Comparison of ENCODE assay signal across 24 cellular contexts in the genomic region with DNA sequence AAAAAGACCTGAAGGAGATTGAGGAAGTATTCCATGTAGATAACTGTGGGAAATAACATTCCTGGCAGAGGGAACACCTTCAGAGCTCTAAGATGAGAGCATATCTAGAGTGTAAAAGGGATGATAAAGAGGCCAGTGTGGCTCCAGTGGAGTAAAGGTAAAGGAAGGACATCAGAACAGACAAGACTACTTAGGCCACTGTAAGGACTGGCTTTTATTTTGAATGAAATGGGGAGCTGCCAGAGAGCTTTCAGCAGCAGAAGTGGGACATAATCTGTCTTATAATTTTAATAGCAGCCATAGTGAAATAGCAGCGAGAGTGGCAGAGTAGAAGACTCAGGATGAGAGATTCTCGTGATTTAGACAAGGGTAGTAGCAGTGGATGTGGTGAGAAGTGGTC.
A peak's percentile ranks its signal among the peaks of the same experiment; 100 is the strongest.
DNase-seq lines count a peak whose midpoint lies in the region; ATAC-seq, FAIRE-seq and TF ChIP-seq lines count a peak whose summit lies in the region.
"Had no signal": no experiment of that assay in that cellular context is flagged by ENCODE, and none has a peak within 500 bp of the region (broad histone marks: within the 10 kb centered on the region; RNA-seq: fewer than 3 reads in every experiment).

No MANE protein-coding gene starts in this region.

- H3K4me1 ChIP-seq in A673 (ENCODE audit: insufficient read depth, low read length, poor library complexity, severe bottlenecking): no peaks in the 10 kb centered on the region
- no peaks in the 10 kb centered on the region; the same call in 1 of the 2 replicates for H3K4me1 ChIP-seq in GM23338 (ENCODE audit: insufficient read depth)
- H3K4me1 ChIP-seq in K562 (replicated peaks in 1 of 2; ENCODE audit: control insufficient read depth in 2 of 2, insufficient read depth in 2 of 2, low read length in 2 of 2): peaks cover 0 to 3% of the 10 kb centered on the region in 2 experiments; a peak in 1 of 5 replicates
- H3K4me1 ChIP-seq: HAP-1 had no signal

- H3K27me3 Mint-ChIP-seq in GM23338 (ENCODE audit: insufficient read depth, low read depth, poor library complexity) (peaks cover 2% of the 10 kb centered on the region), nephron progenitor cell (ENCODE audit: low read depth, poor library complexity) (no peaks in the 10 kb centered on the region)
- H3K27me3 Mint-ChIP-seq: CD4-positive, alpha-beta memory T cell had no signal

- intact Hi-C loops in A673 (cut with micrococcal nuclease; ENCODE audit: unreplicated experiment) (no loop called here), K562 (cut with micrococcal nuclease) (no loop called here)

- H3K4me3 ChIP-seq in A673 (ENCODE audit: low read depth, low read length, poor library complexity, severe bottlenecking): no peak overlapping the region
- H3K4me3 ChIP-seq in GM23338: no peak overlapping the region
- no peak overlapping the region for H3K4me3 ChIP-seq in K562
- no peak overlapping the region for H3K4me3 ChIP-seq in H7 (ENCODE audit: insufficient read depth, low read depth, low read length)
- H3K4me3 ChIP-seq: A549, GM12878, HAP-1 had no signal

- no peak overlapping the region for H3K27ac Mint-ChIP-seq in GM23338
- H3K27ac Mint-ChIP-seq in nephron progenitor cell: peak overlapping the region; percentile 37
- H3K27ac Mint-ChIP-seq: CD4-positive, alpha-beta memory T cell had no signal

- H3K4me1 Mint-ChIP-seq in GM23338 (peaks cover 11% of the 10 kb centered on the region; the same call in 2 of the 3 replicates), nephron progenitor cell (peaks cover 6% of the 10 kb centered on the region)
- H3K4me1 Mint-ChIP-seq: CD4-positive, alpha-beta memory T cell had no signal

- no peak for ATAC-seq in GM23338
- ATAC-seq in K562: no peak
- no peak for ATAC-seq in GM21381 (IDR thresholded peaks at IDR 0.05; ENCODE audit: unreplicated experiment)
- ATAC-seq: GM12878 had no signal

- H3K4me2 ChIP-seq in GM23338 (no peak overlapping the region), K562 (ENCODE audit: insufficient read depth, low read length) (no peak overlapping the region)
- H3K4me2 ChIP-seq: A549, KMS-11 had no signal

- H3K9me3 ChIP-seq in A673 (ENCODE audit: low read depth, low read length, poor library complexity, severe bottlenecking) (no peaks in the 10 kb centered on the region), K562 (replicated peaks; ENCODE audit: control insufficient read depth, insufficient read depth, low read depth, low read length) (no peaks in the 10 kb centered on the region)
- H3K9me3 ChIP-seq: A549, HAP-1 had no signal

- in situ Hi-C loops in K562 (cut with MboI): no loop called here

- no peak overlapping the region for H3K9ac ChIP-seq in K562 (ENCODE audit: insufficient read depth in 1 of 2, low read depth in 2 of 2, low read length in 2 of 2)
- H3K9ac ChIP-seq: KMS-11 had no signal

- H3K36me3 ChIP-seq in A673 (ENCODE audit: insufficient read depth, low read length, poor library complexity, severe bottlenecking) (no peaks in the 10 kb centered on the region), GM23338 (ENCODE audit: insufficient read depth) (no peaks in the 10 kb centered on the region), K562 (ENCODE audit: control insufficient read depth, insufficient read depth, low read length) (no peaks in the 10 kb centered on the region; the same call in 2 of the 3 replicates), H7 (replicated peaks; ENCODE audit: control insufficient read depth, insufficient read depth, low read length) (no peaks in the 10 kb centered on the region)
- H3K36me3 ChIP-seq: HAP-1 had no signal

- BruUV-seq in A673 (replicated peaks; lab: Mats Ljungman, UMichigan) (no TSS peak), K562 (replicated peaks; lab: Mats Ljungman, UMichigan) (no TSS peak)

- POLR2A ChIA-PET in A673 (lab: Charles Lee; ENCODE audit: low non-redundant PET) (no interaction called here), K562 (lab: Yijun Ruan, JAX) (interaction anchor here (0.6 to 1.6 kb wide), 5 partner anchors 14 to 517 kb away, joined by 3 to 5 read pairs (median 3); no protein-coding TSS in a partner anchor)

- no peak for TF ChIP-seq EP300 in K562 (IDR thresholded peaks at IDR 0.05; ENCODE audit: low read length)

- H3K9me2 ChIP-seq in GM23338 (ENCODE audit: insufficient read depth): no peaks in the 10 kb centered on the region

- FAIRE-seq in K562 (lab: Jason Lieb, UNC): no peak
- FAIRE-seq: A549, GM12878 had no signal

- no peak overlapping the region for H2AFZ ChIP-seq in GM23338
- no peak overlapping the region for H2AFZ ChIP-seq in K562 (ENCODE audit: low read depth, low read length)

- TF ChIP-seq CTCF in A673 (conservative IDR thresholded peaks at IDR 0.05; ENCODE audit: low read depth, low read length) (no peak), GM23338 (conservative IDR thresholded peaks at IDR 0.05; ENCODE audit: low read depth in 2 of 2) (no peak), K562 (IDR thresholded peaks at IDR 0.05 in 2 of 3, conservative IDR thresholded peaks at IDR 0.05 in 1 of 3; ENCODE audit: insufficient read depth in 2 of 3, low read depth in 1 of 3, low read length in 3 of 3) (no peak), nephron progenitor cell (IDR thresholded peaks at IDR 0.05) (no peak)

- peak overlapping the region; percentile 11 for H3K27ac ChIP-seq in A673 (ENCODE audit: low read depth, low read length, poor library complexity, severe bottlenecking)
- 0 out of 2 replicates have a peak overlapping the region, but pooled peaks have one; percentile 63 for H3K27ac ChIP-seq in GM23338 (ENCODE audit: low read depth)
- H3K27ac ChIP-seq in K562 (ENCODE audit: extremely low read depth, low read depth, low read length): no peak overlapping the region
- H3K27ac ChIP-seq: A549, KMS-11 had no signal

- no peaks in the 10 kb centered on the region for H3K9me1 ChIP-seq in K562 (ENCODE audit: control insufficient read depth, insufficient read depth, low read length)

- H3K9me3 Mint-ChIP-seq in GM23338: no peaks in the 10 kb centered on the region
- peaks cover 11% of the 10 kb centered on the region for H3K9me3 Mint-ChIP-seq in nephron progenitor cell
- H3K9me3 Mint-ChIP-seq: CD4-positive, alpha-beta memory T cell had no signal

- CTCF ChIA-PET in A673 (lab: Charles Lee) (no interaction called here), K562 (lab: Yijun Ruan, JAX; ENCODE audit: low intra/inter-chr PET ratio) (interaction anchor here (0.6 kb wide), 1 partner anchor 811 kb away, joined by 3 read pairs; no protein-coding TSS in a partner anchor)

- DNase-seq in A673 (ENCODE audit: low spot score) (no peak), GM23338 (ENCODE audit: low spot score) (no peak), K562 (ENCODE audit: extremely low read depth in 1 of 4, low spot score in 3 of 4) (no peak), nephron progenitor cell (no peak), GOT3 (lab: John Stamatoyannopoulos, UW) (no peak), H7 (no peak)
- DNase-seq in central memory CD4-positive, alpha-beta T cell: no peak
- DNase-seq: CD4-positive, alpha-beta memory T cell; COR-L47; DMS53; IMR-90; MM.1S; NCI-H1694 treated with DMSO at 0.1 percent for 48 hours; NCI-H2081; NCI-H2227 treated with DMSO at 0.1 percent for 48 hours; NCI-H510A; NCI-H69; RPMI8226; SHP77 had no signal

- H3K36me3 Mint-ChIP-seq in GM23338 (ENCODE audit: low read depth) (peaks cover 7% of the 10 kb centered on the region), nephron progenitor cell (ENCODE audit: low read depth) (peaks cover 49% of the 10 kb centered on the region)

- no peak for TF ChIP-seq POLR2A in K562 (conservative IDR thresholded peaks at IDR 0.05)

- H4K20me1 ChIP-seq in GM23338 (replicated peaks; ENCODE audit: insufficient read depth) (peaks cover 4% of the 10 kb centered on the region; the same call in 1 of the 2 replicates), K562 (replicated peaks; ENCODE audit: control insufficient read depth, insufficient read depth, low read length) (0 out of 2 replicates have a peak, but pooled peaks cover 5% of the 10 kb centered on the region)

- no peak overlapping the region for H3K4me3 Mint-ChIP-seq in GM23338
- no peak overlapping the region for H3K4me3 Mint-ChIP-seq in nephron progenitor cell

- H3K79me2 ChIP-seq in GM23338 (replicated peaks; ENCODE audit: insufficient read depth) (no peaks in the 10 kb centered on the region; the same call in 1 of the 2 replicates), K562 (ENCODE audit: control insufficient read depth, insufficient read depth, low read length) (peaks cover 2% of the 10 kb centered on the region; the same call in 1 of the 3 replicates)

- H3F3A ChIP-seq in GM23338 (replicated peaks; ENCODE audit: low read depth): no peaks in the 10 kb centered on the region

- H3K27me3 ChIP-seq in A673 (replicated peaks; ENCODE audit: insufficient read depth, low read depth, low read length, poor library complexity): no peaks in the 10 kb centered on the region
- no peaks in the 10 kb centered on the region for H3K27me3 ChIP-seq in GM23338 (ENCODE audit: insufficient read depth)
- no peaks in the 10 kb centered on the region for H3K27me3 ChIP-seq in K562 (ENCODE audit: control insufficient read depth in 2 of 2, insufficient read depth in 2 of 2, low read length in 2 of 2)
- H3K27me3 ChIP-seq in H7 (ENCODE audit: control insufficient read depth, insufficient read depth, low read length): no peaks in the 10 kb centered on the region

- TF ChIP-seq RAD21 in K562 (CRISPR knock-in tag; conservative IDR thresholded peaks at IDR 0.05 in 1 of 2, IDR thresholded peaks at IDR 0.05 in 1 of 2): no peak

- 41% methylated on average over 2 of the region's 2 CpGs for WGBS in K562 (ENCODE audit: insufficient coverage, low coverage, missing lambda C conversion rate)

TF ChIP-seq in GM23338, 12 proteins besides CTCF, POLR2A, EP300 and RAD21:
- no peak for TF ChIP-seq POLR2AphosphoS5 (IDR thresholded peaks at IDR 0.05; ENCODE audit: low read depth)

TF ChIP-seq in K562, 482 proteins besides CTCF, POLR2A, EP300 and RAD21:
- TF ChIP-seq MYNN (IDR thresholded peaks at IDR 0.05) (peak; percentile 59; the same call in 1 of the 2 replicates), MYNN (CRISPR knock-in tag; IDR thresholded peaks at IDR 0.05) (no peak), THRAP3 (IDR thresholded peaks at IDR 0.05; ENCODE audit: borderline replicate concordance) (no peak)
